In the genomic region with DNA sequence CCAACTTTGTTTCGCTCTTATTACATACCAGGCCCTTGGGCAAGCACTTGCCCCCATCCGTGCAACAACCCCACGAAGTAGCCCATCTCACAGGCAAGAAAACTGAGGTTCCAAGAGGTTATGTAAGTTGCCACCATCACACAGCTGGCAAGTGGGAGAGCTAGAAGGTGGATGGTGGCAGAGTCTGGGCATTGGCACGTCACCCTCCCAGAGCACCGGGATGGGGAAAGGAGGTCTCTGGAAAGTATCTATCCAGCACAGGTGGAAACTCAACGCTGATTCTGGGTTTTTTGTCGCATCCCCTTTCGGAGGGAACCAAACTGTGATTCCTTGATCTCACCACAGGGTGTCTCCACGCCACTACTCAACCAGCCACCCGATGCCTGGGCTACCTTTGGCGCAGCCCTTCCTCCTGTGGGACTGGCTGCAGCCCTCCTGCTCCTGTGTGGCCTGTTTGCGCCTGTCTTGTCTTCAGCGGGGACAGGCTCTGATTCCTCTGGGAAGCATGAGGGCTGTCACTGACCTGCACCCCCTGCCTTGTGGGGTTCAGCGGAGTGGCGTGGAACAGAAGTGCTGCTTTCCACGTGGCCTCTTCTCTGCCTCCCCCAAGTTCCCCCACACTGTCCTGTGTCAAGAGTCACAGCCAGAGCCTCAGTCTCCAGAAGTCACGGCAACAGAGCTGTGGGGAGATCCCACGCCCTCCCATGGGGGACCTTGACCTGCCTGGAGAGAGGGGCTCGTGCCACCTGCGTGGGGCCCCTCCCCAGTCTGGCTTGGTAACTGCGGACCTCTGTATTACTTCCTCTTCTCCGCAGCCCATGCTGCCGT, we compare ENCODE assay signal across 9 cellular contexts. TPM values are rescaled to one million over a fixed set of nuclear protein-coding genes. Genes with fewer than 3 reads are reported as not detected.
DNase-seq lines count a peak whose midpoint lies in the region; ATAC-seq and TF ChIP-seq lines count a peak whose summit lies in the region.
"Had no signal": no experiment of that assay in that cellular context is flagged by ENCODE, and none has a peak within 500 bp of the region (broad histone marks: within the 10 kb centered on the region; RNA-seq: fewer than 3 reads in every experiment).

No MANE protein-coding gene starts in this region.

- no peak overlapping the region for H3K27ac Mint-ChIP-seq in activated CD4-positive, alpha-beta memory T cell treated with anti-CD3 and anti-CD28 coated beads for 36 hours

- peaks cover 7% of the 10 kb centered on the region for H3K4me1 Mint-ChIP-seq in activated CD4-positive, alpha-beta memory T cell treated with anti-CD3 and anti-CD28 coated beads for 36 hours (ENCODE audit: low read depth)

- peak; percentile 87 for TF ChIP-seq CTCF in epithelial cell of proximal tubule (conservative IDR thresholded peaks at IDR 0.05; ENCODE audit: low read depth, low read length)

- DNase-seq in CMK (ENCODE audit: low read depth) = peak; percentile 39
- peak; percentile 70 for DNase-seq in NCI-H2227 (lab: John Stamatoyannopoulos, UW; ENCODE audit: unreplicated experiment)
- peak; percentile 63 for DNase-seq in activated CD4-positive, alpha-beta memory T cell treated with anti-CD3 and anti-CD28 coated beads for 36 hours
- DNase-seq in epithelial cell of proximal tubule (ENCODE audit: low read depth) = no peak
- peak; percentile 71 for DNase-seq in midbrain (lab: John Stamatoyannopoulos, UW)
- peak; percentile 86 for DNase-seq in superior temporal gyrus (ENCODE audit: extremely low spot score)

- no peaks in the 10 kb centered on the region for H3K9me3 Mint-ChIP-seq in activated CD4-positive, alpha-beta memory T cell treated with anti-CD3 and anti-CD28 coated beads for 36 hours

- peaks cover 53% of the 10 kb centered on the region for H3K27me3 Mint-ChIP-seq in activated CD4-positive, alpha-beta memory T cell treated with anti-CD3 and anti-CD28 coated beads for 36 hours

- intact Hi-C loops in activated CD4-positive, alpha-beta memory T cell treated with anti-CD3 and anti-CD28 coated beads for 36 hours (cut with micrococcal nuclease) = loop anchor here (1.0 kb wide), 2 partner anchors 57 to 131 kb away; no protein-coding TSS in a partner anchor

- ATAC-seq in GM21619 (IDR thresholded peaks at IDR 0.05; ENCODE audit: unreplicated experiment) = peak; percentile 51
- no peak for ATAC-seq in HG03378 (IDR thresholded peaks at IDR 0.05; ENCODE audit: unreplicated experiment)

- CTCF ChIA-PET in activated CD4-positive, alpha-beta memory T cell treated with anti-CD3 and anti-CD28 coated beads for 36 hours (lab: Charles Lee) = interaction anchor here (1.0 to 8.6 kb wide), 6 partner anchors 9 to 129 kb away, joined by 3 to 66 read pairs (median 8); partner anchors contain the start of gene POU2F3

- no peaks in the 10 kb centered on the region for H3K36me3 Mint-ChIP-seq in activated CD4-positive, alpha-beta memory T cell treated with anti-CD3 and anti-CD28 coated beads for 36 hours

- H3K4me3 ChIP-seq in epithelial cell of proximal tubule (ENCODE audit: low read depth, low read length) = no peak overlapping the region
- H3K4me3 ChIP-seq: SJSA1 had no signal

- POLR2A ChIA-PET in activated CD4-positive, alpha-beta memory T cell treated with anti-CD3 and anti-CD28 coated beads for 36 hours (lab: Charles Lee) = no interaction called here

- H3K4me3 Mint-ChIP-seq in activated CD4-positive, alpha-beta memory T cell treated with anti-CD3 and anti-CD28 coated beads for 36 hours = no peak overlapping the region

RNA-seq across cellular contexts. Expression of gene TRIM29, which starts 34.4 kb away (rescaled TPM):
- total RNA-seq in activated CD4-positive, alpha-beta memory T cell treated with anti-CD3 and anti-CD28 coated beads for 36 hours = not detected
- total RNA-seq in epithelial cell of proximal tubule = 0.22 TPM in 1 of 2 replicates, not detected in the other
- total RNA-seq: SJSA1 had no signal

RNA-seq across cellular contexts. Expression of gene OAF, which starts 38.6 kb away (rescaled TPM):
- 1 to 10 TPM in 1 of 2 experiments, under 1 TPM in 1; 0.90 to 1.2 TPM for total RNA-seq in activated CD4-positive, alpha-beta memory T cell treated with anti-CD3 and anti-CD28 coated beads for 36 hours
- total RNA-seq in epithelial cell of proximal tubule = 36.2 and 39.4 TPM in 2 replicates

Comparison
In these comparisons a context has a peak if more than half of its experiments do, and no peak if none do; other contexts are left out.
1. RNA of gene OAF, which starts 38.6 kb away (total RNA-seq): 36.2 to 39.4 TPM in epithelial cell of proximal tubule; 0.90 to 1.2 TPM in activated CD4-positive, alpha-beta memory T cell treated with anti-CD3 and anti-CD28 coated beads for 36 hours; every median in the first group is over 10 times any median in the second.